8 cellular contexts compared by ENCODE assay signal in the genomic region with DNA sequence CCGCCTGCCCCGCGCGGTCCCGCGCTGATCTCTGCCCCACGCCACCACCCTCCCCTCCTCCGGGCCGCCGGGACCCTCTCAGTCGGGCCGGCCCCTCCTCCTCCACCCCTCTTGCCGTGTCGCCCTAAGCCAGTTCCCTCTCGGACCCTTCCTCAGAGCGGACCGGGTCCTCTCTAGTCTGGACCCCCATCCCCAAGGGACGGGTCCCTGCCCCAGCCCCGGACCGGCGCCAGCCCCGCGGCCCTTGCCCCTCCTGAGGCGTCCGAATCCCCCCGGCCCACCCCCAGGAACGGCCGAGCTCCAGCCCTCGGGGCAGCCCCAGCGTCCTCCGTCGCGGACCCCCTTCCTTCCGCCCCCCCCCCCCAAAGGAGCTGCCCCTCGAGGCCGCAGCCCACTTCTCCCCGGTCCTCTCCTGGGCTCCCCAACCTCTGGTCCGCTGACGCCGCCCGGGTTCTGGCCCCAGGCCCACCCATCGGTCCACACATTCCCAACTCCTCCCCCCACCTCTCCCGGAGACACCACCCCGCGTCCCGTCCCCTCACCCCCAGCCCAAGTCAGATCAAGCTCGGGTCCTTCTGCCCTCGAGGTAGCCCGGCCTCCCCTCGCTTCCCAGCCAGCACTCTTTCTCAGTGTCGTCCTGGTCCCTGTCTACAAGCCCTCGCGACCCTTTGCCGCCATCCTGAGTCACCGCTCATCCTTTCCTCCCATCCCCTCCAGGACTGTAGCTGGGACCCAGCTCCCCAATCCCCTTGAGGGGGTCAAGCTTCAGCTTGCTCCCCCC. TPM values are rescaled to one million over a fixed set of nuclear protein-coding genes. Genes with fewer than 3 reads are reported as not detected.
A peak's percentile ranks its signal among the peaks of the same experiment; 100 is the strongest.
DNase-seq lines count a peak whose midpoint lies in the region; ATAC-seq, FAIRE-seq and TF ChIP-seq lines count a peak whose summit lies in the region.

No MANE protein-coding gene starts in this region.

- H3K4me2 ChIP-seq in DND-41 (ENCODE audit: insufficient read depth, low read length) = peak overlapping the region; percentile 55
- no peak overlapping the region for H3K4me2 ChIP-seq in KMS-11
- H3K4me2 ChIP-seq in keratinocyte (ENCODE audit: control insufficient read depth, extremely low read depth, insufficient read depth, low read depth, low read length) = peak overlapping the region; percentile 73

- no peak for TF ChIP-seq CTCF in DND-41 (IDR thresholded peaks at IDR 0.05; ENCODE audit: borderline replicate concordance, extremely low read depth, low read length, poor library complexity, severe bottlenecking)
- no peak for TF ChIP-seq CTCF in KMS-11 (conservative IDR thresholded peaks at IDR 0.05; ENCODE audit: low read depth, low read length)
- no peak for TF ChIP-seq CTCF in body of pancreas (IDR thresholded peaks at IDR 0.05)
- TF ChIP-seq CTCF in keratinocyte (optimal IDR thresholded peaks at IDR 0.05 in 1 of 3, IDR thresholded peaks at IDR 0.05 in 1 of 3, conservative IDR thresholded peaks at IDR 0.05 in 1 of 3; ENCODE audit: extremely low read depth in 1 of 3, insufficient read depth in 2 of 3, low read length in 3 of 3) = no peak

- H3K9me3 ChIP-seq in DND-41 (ENCODE audit: insufficient read depth, low read length, severe bottlenecking) (no peaks in the 10 kb centered on the region), body of pancreas (no peaks in the 10 kb centered on the region), keratinocyte (ENCODE audit: control insufficient read depth, low read depth, low read length) (no peaks in the 10 kb centered on the region)

- WGBS in body of pancreas, 2 donors = 3 to 5% methylated on average over 15 to 55 of the region's 55 CpGs

- H3K4me3 ChIP-seq in DND-41 (ENCODE audit: low read depth in 1 of 2, low read length in 2 of 2) (no peak overlapping the region), KMS-11 (IDR thresholded peaks at IDR 0.05; ENCODE audit: insufficient read depth, low read depth, low read length) (no peak overlapping the region), body of pancreas (peak overlapping the region; percentile 15 to 53), keratinocyte (ENCODE audit: control insufficient read depth in 2 of 3, extremely low read depth in 1 of 3, insufficient read depth in 2 of 3, low read depth in 1 of 3, low read length in 3 of 3) (peak overlapping the region; percentile 76 to 94 (median 85))

- H2AFZ ChIP-seq in DND-41 (ENCODE audit: low read depth, low read length) = no peak overlapping the region
- peak overlapping the region; percentile 54; the same call in 1 of the 2 replicates for H2AFZ ChIP-seq in KMS-11 (ENCODE audit: low read depth)
- H2AFZ ChIP-seq in keratinocyte (ENCODE audit: control insufficient read depth, low read length) = peak overlapping the region; percentile 83

- H4K20me1 ChIP-seq in DND-41 (ENCODE audit: insufficient read depth, low read length) (no peaks in the 10 kb centered on the region), KMS-11 (ENCODE audit: insufficient read depth) (no peaks in the 10 kb centered on the region), keratinocyte (ENCODE audit: control insufficient read depth, extremely low read depth, insufficient read depth, low read length) (no peaks in the 10 kb centered on the region)

- intact Hi-C loops in body of pancreas (cut with DNase I) = no loop called here

- no peaks in the 10 kb centered on the region for H3K36me3 ChIP-seq in DND-41 (ENCODE audit: insufficient read depth, low read length)
- no peaks in the 10 kb centered on the region for H3K36me3 ChIP-seq in KMS-11 (ENCODE audit: insufficient read depth)
- H3K36me3 ChIP-seq in body of pancreas (replicated peaks in 1 of 2; ENCODE audit: insufficient read depth in 1 of 2, low read depth in 2 of 2) = no peaks in the 10 kb centered on the region
- H3K36me3 ChIP-seq in keratinocyte (ENCODE audit: control insufficient read depth in 2 of 2, extremely low read depth in 1 of 2, insufficient read depth in 2 of 2, low read length in 2 of 2) = no peaks in the 10 kb centered on the region

- H3K9ac ChIP-seq in DND-41 (ENCODE audit: low read depth, low read length) = peak overlapping the region; percentile 29; the same call in 1 of the 2 replicates
- H3K9ac ChIP-seq in KMS-11 = no peak overlapping the region; the same call in 1 of the 2 replicates
- H3K9ac ChIP-seq in keratinocyte (ENCODE audit: control insufficient read depth, extremely low read depth, insufficient read depth, low read length) = peak overlapping the region; percentile 69

- H3K27ac ChIP-seq in DND-41 (ENCODE audit: low read length) (no peak overlapping the region), KMS-11 (no peak overlapping the region), body of pancreas (peak overlapping the region in 2 of 4 donors; percentile 11 to 57), keratinocyte (ENCODE audit: control insufficient read depth, insufficient read depth, low read length) (peak overlapping the region; percentile 74)

- H3K79me2 ChIP-seq in DND-41 (ENCODE audit: insufficient read depth, low read length) (no peaks in the 10 kb centered on the region), KMS-11 (ENCODE audit: insufficient read depth, low read depth) (no peaks in the 10 kb centered on the region), keratinocyte (ENCODE audit: control insufficient read depth, insufficient read depth, low read length) (peaks cover 13% of the 10 kb centered on the region)

- H3K4me1 ChIP-seq in DND-41 (ENCODE audit: insufficient read depth, low read length) (peaks cover 12% of the 10 kb centered on the region), KMS-11 (ENCODE audit: low read depth, poor library complexity, severe bottlenecking) (no peaks in the 10 kb centered on the region), body of pancreas (peaks cover 22% of the 10 kb centered on the region), keratinocyte (ENCODE audit: control insufficient read depth, extremely low read depth, insufficient read depth, low read length) (peaks cover 31% of the 10 kb centered on the region)

- dilution Hi-C loops in keratinocyte (cut with MboI; ENCODE audit: extremely low pct_ligation_motif_present, low sequenced_read_pairs) = no loop called here

- peaks cover 8% of the 10 kb centered on the region for H3K27me3 ChIP-seq in DND-41 (ENCODE audit: insufficient read depth, low read length, poor library complexity)
- H3K27me3 ChIP-seq in KMS-11 (ENCODE audit: insufficient read depth, low read depth) = no peaks in the 10 kb centered on the region
- H3K27me3 ChIP-seq in body of pancreas = peaks cover 0 to 13% of the 10 kb centered on the region in 2 donors
- no peaks in the 10 kb centered on the region for H3K27me3 ChIP-seq in keratinocyte (ENCODE audit: control insufficient read depth, extremely low read depth, insufficient read depth, low read length)

- no peak for FAIRE-seq in keratinocyte (lab: Jason Lieb, UNC)

- no peak for DNase-seq in DND-41
- DNase-seq in body of pancreas = peak in 3 of 4 donors; percentile 19 to 27 (median 26)
- DNase-seq in keratinocyte (ENCODE audit: low read depth, low spot score) = no peak
- peak; percentile 14 for DNase-seq in superior temporal gyrus (ENCODE audit: extremely low spot score)
- DNase-seq in EL = no peak

- H3K9me1 ChIP-seq in keratinocyte (ENCODE audit: control insufficient read depth, extremely low read depth, insufficient read depth, low read length) = no peaks in the 10 kb centered on the region

- TF ChIP-seq POLR2A in body of pancreas (IDR thresholded peaks at IDR 0.05) = no peak

- ATAC-seq in DND-41 (ENCODE audit: insufficient read depth, low read depth) (no peak), body of pancreas (no peak), HG03520 (IDR thresholded peaks at IDR 0.05; ENCODE audit: unreplicated experiment) (no peak), GM18868 (IDR thresholded peaks at IDR 0.05; ENCODE audit: unreplicated experiment) (no peak)

RNA-seq across cellular contexts. Expression of gene PPP4R4, which starts 0.7 kb away (rescaled TPM):
- total RNA-seq in body of pancreas = 1 to 10 TPM; 1.3 to 2.6 TPM
- 8.1 to 9.0 TPM (median 8.9 TPM) in 3 replicates for polyA plus RNA-seq in keratinocyte
- polyA plus RNA-seq in keratinocyte (2011; ENCODE audit: low read depth) = 3.3 TPM
- polyA plus RNA-seq in keratinocyte (2011; cell fraction: cytosol; rRNA removed) = 5.8 and 7.2 TPM in 2 replicates
- 8.4 and 10.8 TPM in 2 replicates for polyA plus RNA-seq in keratinocyte (2011; cell fraction: nucleus; rRNA removed)
- 4.3 and 5.0 TPM in 2 replicates for polyA plus RNA-seq in keratinocyte (2012; ENCODE audit: low replicate concordance)
- polyA minus RNA-seq in keratinocyte = 11.9 to 22.0 TPM (median 16.6 TPM) in 3 replicates
- polyA minus RNA-seq in keratinocyte (2011; cell fraction: cytosol; rRNA and poly(A)+ RNA removed) = 3.1 TPM
- polyA minus RNA-seq in keratinocyte (2011; cell fraction: nucleus; rRNA and poly(A)+ RNA removed) = 18.1 and 22.1 TPM in 2 replicates

RNA-seq across cellular contexts. Expression of gene IFI27L2, which starts 45.4 kb away (rescaled TPM):
- total RNA-seq in body of pancreas = 10 to 100 TPM; 12.7 to 66.3 TPM
- polyA plus RNA-seq in keratinocyte = 67.5 to 179 TPM (median 82.2 TPM) in 3 replicates
- polyA plus RNA-seq in keratinocyte (2011; ENCODE audit: low read depth) = 13.2 TPM
- polyA plus RNA-seq in keratinocyte (2011; cell fraction: cytosol; rRNA removed) = 69.1 and 147 TPM in 2 replicates
- polyA plus RNA-seq in keratinocyte (2011; cell fraction: nucleus; rRNA removed) = 49.5 and 57.5 TPM in 2 replicates
- 92.1 and 193 TPM in 2 replicates for polyA plus RNA-seq in keratinocyte (2012; ENCODE audit: low replicate concordance)
- 32.7 to 59.4 TPM (median 35.4 TPM) in 3 replicates for polyA minus RNA-seq in keratinocyte
- polyA minus RNA-seq in keratinocyte (2011; cell fraction: cytosol; rRNA and poly(A)+ RNA removed) = 191 TPM
- 9.8 and 11.2 TPM in 2 replicates for polyA minus RNA-seq in keratinocyte (2011; cell fraction: nucleus; rRNA and poly(A)+ RNA removed)

Comparison
In these comparisons a context has a peak if more than half of its experiments do, and no peak if none do; other contexts are left out.
1. DNase-seq: peak in body of pancreas (3 of 4) and superior temporal gyrus (single experiment); none in DND-41 (single experiment), keratinocyte (single experiment) and EL (single experiment).
2. H3K4me3 ChIP-seq: peak in body of pancreas (2 of 2) and keratinocyte (3 of 3); none in DND-41 (0 of 2) and KMS-11 (single experiment).